Comparison of ENCODE assay signal across 1 cellular context in the genomic region with DNA sequence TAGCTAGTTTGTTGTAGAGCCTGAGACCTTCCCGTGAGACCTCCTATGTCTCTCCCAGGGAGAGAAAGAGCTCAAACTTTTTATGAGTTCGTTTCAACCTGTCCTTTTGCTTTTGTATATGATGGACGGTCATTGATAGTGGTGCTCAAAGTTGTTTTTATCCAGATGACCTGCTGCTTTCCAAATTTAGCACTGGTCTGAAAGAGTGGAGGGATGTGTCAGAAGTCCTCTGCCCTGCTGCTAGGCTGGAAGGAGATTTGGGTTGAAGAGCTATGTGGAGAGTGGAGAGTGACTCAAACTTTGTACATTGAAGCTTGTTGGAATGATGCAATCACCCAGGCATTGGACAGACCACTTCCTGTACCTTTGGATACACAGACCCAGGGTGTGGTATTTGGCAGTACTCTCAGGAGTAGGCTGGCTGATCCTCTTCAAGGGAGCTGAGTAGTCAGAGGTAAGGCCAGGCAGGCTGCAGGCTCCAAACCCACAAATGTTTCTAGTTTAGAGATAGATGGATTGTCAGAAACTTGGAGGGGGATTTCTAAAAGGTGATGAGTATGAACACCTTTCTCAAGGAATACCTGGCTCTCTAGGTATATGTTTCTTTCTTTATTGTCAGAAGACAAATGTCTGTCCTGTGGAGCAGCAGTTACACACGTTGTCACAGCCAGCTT.
TF ChIP-seq lines count a peak whose summit lies in the region.

No MANE protein-coding gene starts in this region.

TF ChIP-seq in HepG2, 621 proteins besides CTCF, POLR2A, EP300 and RAD21 (continued from another document and continues in another):
- TF ChIP-seq, protein P1, sequence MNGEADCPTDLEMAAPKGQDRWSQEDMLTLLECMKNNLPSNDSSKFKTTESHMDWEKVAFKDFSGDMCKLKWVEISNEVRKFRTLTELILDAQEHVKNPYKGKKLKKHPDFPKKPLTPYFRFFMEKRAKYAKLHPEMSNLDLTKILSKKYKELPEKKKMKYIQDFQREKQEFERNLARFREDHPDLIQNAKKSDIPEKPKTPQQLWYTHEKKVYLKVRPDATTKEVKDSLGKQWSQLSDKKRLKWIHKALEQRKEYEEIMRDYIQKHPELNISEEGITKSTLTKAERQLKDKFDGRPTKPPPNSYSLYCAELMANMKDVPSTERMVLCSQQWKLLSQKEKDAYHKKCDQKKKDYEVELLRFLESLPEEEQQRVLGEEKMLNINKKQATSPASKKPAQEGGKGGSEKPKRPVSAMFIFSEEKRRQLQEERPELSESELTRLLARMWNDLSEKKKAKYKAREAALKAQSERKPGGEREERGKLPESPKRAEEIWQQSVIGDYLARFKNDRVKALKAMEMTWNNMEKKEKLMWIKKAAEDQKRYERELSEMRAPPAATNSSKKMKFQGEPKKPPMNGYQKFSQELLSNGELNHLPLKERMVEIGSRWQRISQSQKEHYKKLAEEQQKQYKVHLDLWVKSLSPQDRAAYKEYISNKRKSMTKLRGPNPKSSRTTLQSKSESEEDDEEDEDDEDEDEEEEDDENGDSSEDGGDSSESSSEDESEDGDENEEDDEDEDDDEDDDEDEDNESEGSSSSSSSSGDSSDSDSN (CRISPR knock-in tag; IDR thresholded peaks at IDR 0.05): no peak
- TF ChIP-seq, protein P2, sequence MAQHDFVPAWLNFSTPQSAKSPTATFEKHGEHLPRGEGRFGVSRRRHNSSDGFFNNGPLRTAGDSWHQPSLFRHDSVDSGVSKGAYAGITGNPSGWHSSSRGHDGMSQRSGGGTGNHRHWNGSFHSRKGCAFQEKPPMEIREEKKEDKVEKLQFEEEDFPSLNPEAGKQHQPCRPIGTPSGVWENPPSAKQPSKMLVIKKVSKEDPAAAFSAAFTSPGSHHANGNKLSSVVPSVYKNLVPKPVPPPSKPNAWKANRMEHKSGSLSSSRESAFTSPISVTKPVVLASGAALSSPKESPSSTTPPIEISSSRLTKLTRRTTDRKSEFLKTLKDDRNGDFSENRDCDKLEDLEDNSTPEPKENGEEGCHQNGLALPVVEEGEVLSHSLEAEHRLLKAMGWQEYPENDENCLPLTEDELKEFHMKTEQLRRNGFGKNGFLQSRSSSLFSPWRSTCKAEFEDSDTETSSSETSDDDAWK (CRISPR knock-in tag; IDR thresholded peaks at IDR 0.05): no peak
- TF ChIP-seq KDM1A (CRISPR knock-in tag; IDR thresholded peaks at IDR 0.05): no peak
- no peak for TF ChIP-seq ZNF280B (CRISPR knock-in tag; IDR thresholded peaks at IDR 0.05; ENCODE audit: borderline replicate concordance)
- TF ChIP-seq ZNF496 (CRISPR knock-in tag; IDR thresholded peaks at IDR 0.05; ENCODE audit: insufficient replicate concordance): no peak
- no peak for TF ChIP-seq SOX6 (IDR thresholded peaks at IDR 0.05)
- TF ChIP-seq SOX6 (CRISPR knock-in tag; IDR thresholded peaks at IDR 0.05): no peak
- no peak for TF ChIP-seq HMGXB4 (CRISPR knock-in tag; IDR thresholded peaks at IDR 0.05; ENCODE audit: borderline replicate concordance in 1 of 2, low read depth in 1 of 2)
- TF ChIP-seq PRMT3 (CRISPR knock-in tag; IDR thresholded peaks at IDR 0.05; ENCODE audit: borderline replicate concordance, low read depth): no peak
- TF ChIP-seq FOSL2 (CRISPR knock-in tag; IDR thresholded peaks at IDR 0.05): peak; percentile 89
- no peak for TF ChIP-seq ZNF879 (CRISPR knock-in tag; IDR thresholded peaks at IDR 0.05)
- TF ChIP-seq, protein P3, sequence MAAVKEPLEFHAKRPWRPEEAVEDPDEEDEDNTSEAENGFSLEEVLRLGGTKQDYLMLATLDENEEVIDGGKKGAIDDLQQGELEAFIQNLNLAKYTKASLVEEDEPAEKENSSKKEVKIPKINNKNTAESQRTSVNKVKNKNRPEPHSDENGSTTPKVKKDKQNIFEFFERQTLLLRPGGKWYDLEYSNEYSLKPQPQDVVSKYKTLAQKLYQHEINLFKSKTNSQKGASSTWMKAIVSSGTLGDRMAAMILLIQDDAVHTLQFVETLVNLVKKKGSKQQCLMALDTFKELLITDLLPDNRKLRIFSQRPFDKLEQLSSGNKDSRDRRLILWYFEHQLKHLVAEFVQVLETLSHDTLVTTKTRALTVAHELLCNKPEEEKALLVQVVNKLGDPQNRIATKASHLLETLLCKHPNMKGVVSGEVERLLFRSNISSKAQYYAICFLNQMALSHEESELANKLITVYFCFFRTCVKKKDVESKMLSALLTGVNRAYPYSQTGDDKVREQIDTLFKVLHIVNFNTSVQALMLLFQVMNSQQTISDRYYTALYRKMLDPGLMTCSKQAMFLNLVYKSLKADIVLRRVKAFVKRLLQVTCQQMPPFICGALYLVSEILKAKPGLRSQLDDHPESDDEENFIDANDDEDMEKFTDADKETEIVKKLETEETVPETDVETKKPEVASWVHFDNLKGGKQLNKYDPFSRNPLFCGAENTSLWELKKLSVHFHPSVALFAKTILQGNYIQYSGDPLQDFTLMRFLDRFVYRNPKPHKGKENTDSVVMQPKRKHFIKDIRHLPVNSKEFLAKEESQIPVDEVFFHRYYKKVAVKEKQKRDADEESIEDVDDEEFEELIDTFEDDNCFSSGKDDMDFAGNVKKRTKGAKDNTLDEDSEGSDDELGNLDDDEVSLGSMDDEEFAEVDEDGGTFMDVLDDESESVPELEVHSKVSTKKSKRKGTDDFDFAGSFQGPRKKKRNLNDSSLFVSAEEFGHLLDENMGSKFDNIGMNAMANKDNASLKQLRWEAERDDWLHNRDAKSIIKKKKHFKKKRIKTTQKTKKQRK (IDR thresholded peaks at IDR 0.05; ENCODE audit: low read length): no peak
- no peak for TF ChIP-seq SIX4 (CRISPR knock-in tag; IDR thresholded peaks at IDR 0.05)
- no peak for TF ChIP-seq TAF1 (CRISPR knock-in tag; IDR thresholded peaks at IDR 0.05)
- 0 out of 2 replicates have a peak, but pooled peaks have one; percentile 19 for TF ChIP-seq SPEN (CRISPR knock-in tag; IDR thresholded peaks at IDR 0.05; ENCODE audit: low read depth)
- no peak for TF ChIP-seq KLF15 (CRISPR knock-in tag; IDR thresholded peaks at IDR 0.05; ENCODE audit: borderline replicate concordance)
- TF ChIP-seq CAMTA2 (CRISPR knock-in tag; IDR thresholded peaks at IDR 0.05; ENCODE audit: borderline replicate concordance): no peak
- TF ChIP-seq, protein P4, sequence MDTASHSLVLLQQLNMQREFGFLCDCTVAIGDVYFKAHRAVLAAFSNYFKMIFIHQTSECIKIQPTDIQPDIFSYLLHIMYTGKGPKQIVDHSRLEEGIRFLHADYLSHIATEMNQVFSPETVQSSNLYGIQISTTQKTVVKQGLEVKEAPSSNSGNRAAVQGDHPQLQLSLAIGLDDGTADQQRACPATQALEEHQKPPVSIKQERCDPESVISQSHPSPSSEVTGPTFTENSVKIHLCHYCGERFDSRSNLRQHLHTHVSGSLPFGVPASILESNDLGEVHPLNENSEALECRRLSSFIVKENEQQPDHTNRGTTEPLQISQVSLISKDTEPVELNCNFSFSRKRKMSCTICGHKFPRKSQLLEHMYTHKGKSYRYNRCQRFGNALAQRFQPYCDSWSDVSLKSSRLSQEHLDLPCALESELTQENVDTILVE (CRISPR knock-in tag; IDR thresholded peaks at IDR 0.05): no peak
- no peak for TF ChIP-seq BORCS8-MEF2B (CRISPR knock-in tag; IDR thresholded peaks at IDR 0.05)
- TF ChIP-seq HOXA5 (CRISPR knock-in tag; IDR thresholded peaks at IDR 0.05): no peak
- TF ChIP-seq SATB2 (CRISPR knock-in tag; IDR thresholded peaks at IDR 0.05): no peak
- no peak for TF ChIP-seq CBX1 (IDR thresholded peaks at IDR 0.05; ENCODE audit: low read depth)
- no peak for TF ChIP-seq TOPORS (CRISPR knock-in tag; IDR thresholded peaks at IDR 0.05)
- TF ChIP-seq, protein P5, sequence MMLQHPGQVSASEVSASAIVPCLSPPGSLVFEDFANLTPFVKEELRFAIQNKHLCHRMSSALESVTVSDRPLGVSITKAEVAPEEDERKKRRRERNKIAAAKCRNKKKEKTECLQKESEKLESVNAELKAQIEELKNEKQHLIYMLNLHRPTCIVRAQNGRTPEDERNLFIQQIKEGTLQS (CRISPR knock-in tag; IDR thresholded peaks at IDR 0.05): peak; percentile 94
- no peak for TF ChIP-seq HES4 (CRISPR knock-in tag; IDR thresholded peaks at IDR 0.05; ENCODE audit: borderline replicate concordance)
- no peak for TF ChIP-seq ZNF10 (CRISPR knock-in tag; IDR thresholded peaks at IDR 0.05; ENCODE audit: borderline replicate concordance, low read depth)
- no peak for TF ChIP-seq ZNF205 (CRISPR knock-in tag; IDR thresholded peaks at IDR 0.05)
- no peak for TF ChIP-seq PHB2 (IDR thresholded peaks at IDR 0.05; ENCODE audit: partially characterized antibody)
- TF ChIP-seq MEF2D (CRISPR knock-in tag; IDR thresholded peaks at IDR 0.05): no peak
- TF ChIP-seq MBD4 (IDR thresholded peaks at IDR 0.05; ENCODE audit: borderline replicate concordance, low read length): no peak
- TF ChIP-seq, protein P6, sequence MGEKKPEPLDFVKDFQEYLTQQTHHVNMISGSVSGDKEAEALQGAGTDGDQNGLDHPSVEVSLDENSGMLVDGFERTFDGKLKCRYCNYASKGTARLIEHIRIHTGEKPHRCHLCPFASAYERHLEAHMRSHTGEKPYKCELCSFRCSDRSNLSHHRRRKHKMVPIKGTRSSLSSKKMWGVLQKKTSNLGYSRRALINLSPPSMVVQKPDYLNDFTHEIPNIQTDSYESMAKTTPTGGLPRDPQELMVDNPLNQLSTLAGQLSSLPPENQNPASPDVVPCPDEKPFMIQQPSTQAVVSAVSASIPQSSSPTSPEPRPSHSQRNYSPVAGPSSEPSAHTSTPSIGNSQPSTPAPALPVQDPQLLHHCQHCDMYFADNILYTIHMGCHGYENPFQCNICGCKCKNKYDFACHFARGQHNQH (CRISPR knock-in tag; IDR thresholded peaks at IDR 0.05): no peak
- no peak for TF ChIP-seq RBAK (CRISPR knock-in tag; IDR thresholded peaks at IDR 0.05)
- no peak for TF ChIP-seq DMTF1 (CRISPR knock-in tag; IDR thresholded peaks at IDR 0.05)
- no peak for TF ChIP-seq ERF (CRISPR knock-in tag; IDR thresholded peaks at IDR 0.05)
- no peak for TF ChIP-seq ZNF138 (CRISPR knock-in tag; IDR thresholded peaks at IDR 0.05; ENCODE audit: low read depth)
- TF ChIP-seq ZFP1 (CRISPR knock-in tag; IDR thresholded peaks at IDR 0.05): no peak
- no peak for TF ChIP-seq DPF2 (CRISPR knock-in tag; IDR thresholded peaks at IDR 0.05; ENCODE audit: borderline replicate concordance, low read depth)
- no peak for TF ChIP-seq GFI1 (CRISPR knock-in tag; IDR thresholded peaks at IDR 0.05; ENCODE audit: borderline replicate concordance)
- TF ChIP-seq ZBTB39 (CRISPR knock-in tag; IDR thresholded peaks at IDR 0.05): 0 out of 2 replicates have a peak, but pooled peaks have one; percentile 60
- no peak for TF ChIP-seq ZNF724P (CRISPR knock-in tag; IDR thresholded peaks at IDR 0.05; ENCODE audit: borderline replicate concordance)
- no peak for TF ChIP-seq ZZZ3 (CRISPR knock-in tag; IDR thresholded peaks at IDR 0.05; ENCODE audit: borderline replicate concordance)
- no peak for TF ChIP-seq ZNF484 (CRISPR knock-in tag; IDR thresholded peaks at IDR 0.05; ENCODE audit: borderline replicate concordance, low read depth)
- no peak for TF ChIP-seq EHMT2 (IDR thresholded peaks at IDR 0.05; ENCODE audit: borderline replicate concordance, low read depth, low read length)
